8 cellular contexts compared by ENCODE assay signal in genomic region chr9:69174645-69175487, GRCh38. TPM values are rescaled to one million over a fixed set of nuclear protein-coding genes. Genes with fewer than 3 reads are reported as not detected.
DNase-seq lines count a peak whose midpoint lies in the region; ATAC-seq, FAIRE-seq and TF ChIP-seq lines count a peak whose summit lies in the region.

No MANE protein-coding gene starts in this region.

- no peaks in the 10 kb centered on the region for H3K36me3 ChIP-seq in RWPE2 (ENCODE audit: low read depth)
- H3K36me3 ChIP-seq in bronchial epithelial cell (ENCODE audit: control insufficient read depth, insufficient read depth, low read length) = no peaks in the 10 kb centered on the region
- H3K36me3 ChIP-seq in kidney (ENCODE audit: control insufficient read depth in 1 of 2, insufficient read depth in 2 of 2, low read length in 2 of 2) = no peaks in the 10 kb centered on the region

- no peak for TF ChIP-seq CTCF in RWPE2 (IDR thresholded peaks at IDR 0.05; ENCODE audit: poor library complexity, severe bottlenecking)
- no peak for TF ChIP-seq CTCF in bronchial epithelial cell (IDR thresholded peaks at IDR 0.05; ENCODE audit: insufficient read depth, low read length, severe bottlenecking)
- TF ChIP-seq CTCF in kidney (IDR thresholded peaks at IDR 0.05; ENCODE audit: borderline replicate concordance, extremely low read depth, insufficient read depth) = no peak

- H3K4me3 ChIP-seq in RWPE2 (ENCODE audit: severe bottlenecking) = peak overlapping the region; percentile 63
- peak overlapping the region; percentile 70 for H3K4me3 ChIP-seq in bronchial epithelial cell (ENCODE audit: low read depth, low read length)
- peak overlapping the region; percentile 76 to 77 for H3K4me3 ChIP-seq in kidney (ENCODE audit: low read length in 2 of 2)

- FAIRE-seq in bronchial epithelial cell (lab: Jason Lieb, UNC) (no peak), kidney (lab: Jason Lieb, UNC) (no peak)

- H3K9me3 ChIP-seq in RWPE2 (ENCODE audit: severe bottlenecking) (no peaks in the 10 kb centered on the region), kidney (ENCODE audit: control insufficient read depth in 1 of 2, low read length in 2 of 2) (no peaks in the 10 kb centered on the region)

- DNase-seq in DMS 273 treated with DMSO at 0.1 percent for 48 hours (lab: John Stamatoyannopoulos, UW) (peak; percentile 49), RWPE2 (ENCODE audit: low spot score) (peak; percentile 86), bronchial epithelial cell (ENCODE audit: low read depth) (peak; percentile 96), kidney (no peak), NCI-H1436 (lab: John Stamatoyannopoulos, UW) (no peak)
- peak; percentile 59 for DNase-seq in stimulated activated CD4-positive, alpha-beta T cell treated with anti-CD3 and anti-CD28 coated beads, Interleukin-1b, Interleukin-23, amount 100 ng/mL, for 48 hours

- ATAC-seq in GM19324 (IDR thresholded peaks at IDR 0.05; ENCODE audit: low FRiP score, unreplicated experiment) (peak; percentile 25), HG03280 (IDR thresholded peaks at IDR 0.05; ENCODE audit: unreplicated experiment) (peak; percentile 43), RWPE2 (ENCODE audit: low read depth) (peak; percentile 59)

- intact Hi-C loops in kidney (cut with DNase I) = no loop called here

- H3K27me3 ChIP-seq in RWPE2 (ENCODE audit: insufficient read depth, poor library complexity, severe bottlenecking) (no peaks in the 10 kb centered on the region), bronchial epithelial cell (ENCODE audit: control insufficient read depth, insufficient read depth, low read length) (no peaks in the 10 kb centered on the region)

- H3K4me1 ChIP-seq in RWPE2 (ENCODE audit: insufficient read depth, poor library complexity, severe bottlenecking) (peaks cover 79% of the 10 kb centered on the region), kidney (ENCODE audit: control insufficient read depth in 1 of 2, insufficient read depth in 1 of 2, low read depth in 1 of 2, low read length in 2 of 2) (peaks cover 3 to 16% of the 10 kb centered on the region in 2 donors)

- H3K27ac ChIP-seq in RWPE2 (ENCODE audit: poor library complexity, severe bottlenecking) (peak overlapping the region; percentile 96), kidney (ENCODE audit: low read depth in 2 of 2, low read length in 2 of 2) (peak overlapping the region; percentile 38 to 74)

- peak overlapping the region in 1 of 2 donors; percentile 70 for H3K9ac ChIP-seq in kidney (ENCODE audit: low read length in 2 of 2)

RNA-seq across cellular contexts. Expression of gene TJP2, which starts 0.8 kb away (rescaled TPM):
- total RNA-seq in bronchial epithelial cell = 80.3 and 85.6 TPM in 2 replicates
- 148 TPM for total RNA-seq in kidney
- polyA plus RNA-seq in kidney (ENCODE audit: insufficient read depth, low read depth, low replicate concordance) = 35.9 TPM

Comparison
In these comparisons a context has a peak if more than half of its experiments do, and no peak if none do; other contexts are left out.
1. DNase-seq: peak in DMS 273 treated with DMSO at 0.1 percent for 48 hours (single experiment), RWPE2 (single experiment), bronchial epithelial cell (single experiment) and stimulated activated CD4-positive, alpha-beta T cell treated with anti-CD3 and anti-CD28 coated beads, Interleukin-1b, Interleukin-23, amount 100 ng/mL, for 48 hours (single experiment); none in kidney (single experiment) and NCI-H1436 (single experiment).
2. Peak in every context shown above with its lines, with median percentiles within 50 percentile points of each other: ATAC-seq and H3K4me3 ChIP-seq.